29 cellular contexts compared by ENCODE assay signal in the genomic region with DNA sequence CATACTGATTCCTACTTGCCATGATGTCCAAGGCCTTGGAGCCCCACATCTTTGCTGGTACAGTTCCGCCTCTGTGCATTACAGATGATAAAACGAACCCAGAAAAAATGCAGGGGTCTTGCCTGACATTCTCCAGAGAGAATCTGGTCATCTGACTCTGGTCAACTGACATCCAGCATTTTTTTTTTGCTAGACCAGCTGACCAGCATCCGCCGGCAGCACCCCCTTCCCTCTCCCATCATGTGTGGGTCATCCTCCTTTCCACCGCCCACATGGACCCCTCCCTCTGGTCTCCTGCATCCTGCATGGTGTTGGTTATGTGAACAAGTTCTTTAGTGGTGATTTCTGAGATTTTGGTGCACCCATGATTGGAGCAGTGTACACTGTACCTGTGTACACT.
"Had no signal": no experiment of that assay in that cellular context is flagged by ENCODE, and none has a peak within 500 bp of the region (broad histone marks: within the 10 kb centered on the region; RNA-seq: fewer than 3 reads in every experiment).

No MANE protein-coding gene starts in this region.

- DNase-seq: activated CD4-positive, alpha-beta memory T cell treated with anti-CD3 and anti-CD28 coated beads for 36 hours; activated CD4-positive, alpha-beta T cell treated with anti-CD3 and anti-CD28 coated beads for 4 hours; activated CD4-positive, CD25-positive, alpha-beta regulatory T cell; activated naive CD4-positive, alpha-beta T cell treated with anti-CD3 and anti-CD28 coated beads for 36 hours; activated naive CD8-positive, alpha-beta T cell treated with anti-CD3 and anti-CD28 coated beads, Interleukin-2, amount 10 ng/mL, durations not matched to agents 7 days and 5 days; activated T-cell treated with anti-CD3 and anti-CD28 coated beads, Interleukin-2, amount 50 U/mL, for 48 hours; amniotic stem cell; cerebellar nuclear complex; effector CD8-positive, alpha-beta T cell; gastrocnemius medialis; left cardiac atrium; ovary; right lobe of liver; stimulated activated CD4-positive, alpha-beta T cell treated with anti-CD3 and anti-CD28 coated beads, Interleukin-1b, Interleukin-23, amount 100 ng/mL, for 48 hours; stimulated activated naive CD8-positive, alpha-beta T cell treated with anti-CD3 and anti-CD28 coated beads, Interleukin-15, amount 100 ng/mL, for 72 hours; T1000; testis; trophoblast cell had no signal

- H3K9me3 ChIP-seq: esophagus muscularis mucosa, gastrocnemius medialis, neutrophil, ovary, right lobe of liver, testis, vagina had no signal

- FAIRE-seq: bronchial epithelial cell, islet of Langerhans had no signal

- H3K36me3 Mint-ChIP-seq: activated CD4-positive, alpha-beta memory T cell treated with anti-CD3 and anti-CD28 coated beads for 36 hours; activated naive CD8-positive, alpha-beta T cell treated with anti-CD3 and anti-CD28 coated beads, Interleukin-2, amount 10 ng/mL, durations not matched to agents 7 days and 5 days; memory B cell; stimulated activated effector memory CD8-positive, alpha-beta T cell treated with anti-CD3 and anti-CD28 coated beads, Interleukin-12 subunit alpha, Interleukin-12 subunit beta, amount 100 ng/mL, for 72 hours had no signal

- H3K27me3 ChIP-seq: gastrocnemius medialis, neutrophil, ovary, right lobe of liver, testis, vagina had no signal

- ATAC-seq: gastrocnemius medialis; left cardiac atrium; right lobe of liver; stimulated activated effector memory CD8-positive, alpha-beta T cell treated with anti-CD3 and anti-CD28 coated beads, Interleukin-12 subunit alpha, Interleukin-12 subunit beta, amount 100 ng/mL, for 72 hours; stimulated activated naive CD8-positive, alpha-beta T cell treated with anti-CD3 and anti-CD28 coated beads, Interleukin-15, amount 100 ng/mL, for 72 hours had no signal

- H3K27ac ChIP-seq: esophagus muscularis mucosa, gastrocnemius medialis, neutrophil, ovary, testis, vagina had no signal

- H3K4me3 Mint-ChIP-seq: activated CD4-positive, alpha-beta memory T cell treated with anti-CD3 and anti-CD28 coated beads for 36 hours; activated naive CD4-positive, alpha-beta T cell treated with anti-CD3 and anti-CD28 coated beads for 36 hours; activated naive CD8-positive, alpha-beta T cell treated with anti-CD3 and anti-CD28 coated beads, Interleukin-2, amount 10 ng/mL, durations not matched to agents 7 days and 5 days; dendritic cell treated with granulocyte-macrophage colony-stimulating factor and Interleukin-4, amounts not matched to agents 40 ng/mL and 50 ng/mL, for 4 days; memory B cell; nephron; stimulated activated effector memory CD8-positive, alpha-beta T cell treated with anti-CD3 and anti-CD28 coated beads, Interleukin-12 subunit alpha, Interleukin-12 subunit beta, amount 100 ng/mL, for 72 hours; stimulated activated naive CD8-positive, alpha-beta T cell treated with anti-CD3 and anti-CD28 coated beads, Interleukin-15, amount 100 ng/mL, for 72 hours; T-helper 1 cell treated with Interleukin-12 subunit alpha and Interleukin-12 subunit beta and Interleukin-4 antibody, amounts not matched to agents 30 μg/mL and 1 μg/mL, for 36 hours had no signal

- H3K4me1 ChIP-seq: gastrocnemius medialis, testis had no signal

- H3K27me3 Mint-ChIP-seq: memory B cell had no signal

- H3K4me3 ChIP-seq: esophagus muscularis mucosa, gastrocnemius medialis, ovary, right lobe of liver, skin epidermis, testis, vagina had no signal

- H3K27ac Mint-ChIP-seq: activated CD4-positive, alpha-beta memory T cell treated with anti-CD3 and anti-CD28 coated beads for 36 hours; activated naive CD4-positive, alpha-beta T cell treated with anti-CD3 and anti-CD28 coated beads for 36 hours; activated naive CD8-positive, alpha-beta T cell treated with anti-CD3 and anti-CD28 coated beads, Interleukin-2, amount 10 ng/mL, durations not matched to agents 7 days and 5 days; dendritic cell treated with granulocyte-macrophage colony-stimulating factor and Interleukin-4, amounts not matched to agents 40 ng/mL and 50 ng/mL, for 4 days; memory B cell; nephron; stimulated activated effector memory CD8-positive, alpha-beta T cell treated with anti-CD3 and anti-CD28 coated beads, Interleukin-12 subunit alpha, Interleukin-12 subunit beta, amount 100 ng/mL, for 72 hours; stimulated activated naive CD8-positive, alpha-beta T cell treated with anti-CD3 and anti-CD28 coated beads, Interleukin-15, amount 100 ng/mL, for 72 hours; T-helper 1 cell treated with Interleukin-12 subunit alpha and Interleukin-12 subunit beta and Interleukin-4 antibody, amounts not matched to agents 30 μg/mL and 1 μg/mL, for 36 hours had no signal

- H3K9me3 Mint-ChIP-seq: activated CD4-positive, alpha-beta memory T cell treated with anti-CD3 and anti-CD28 coated beads for 36 hours; activated naive CD4-positive, alpha-beta T cell treated with anti-CD3 and anti-CD28 coated beads for 36 hours; activated naive CD8-positive, alpha-beta T cell treated with anti-CD3 and anti-CD28 coated beads, Interleukin-2, amount 10 ng/mL, durations not matched to agents 7 days and 5 days; dendritic cell treated with granulocyte-macrophage colony-stimulating factor and Interleukin-4, amounts not matched to agents 40 ng/mL and 50 ng/mL, for 4 days; memory B cell; nephron; stimulated activated effector memory CD8-positive, alpha-beta T cell treated with anti-CD3 and anti-CD28 coated beads, Interleukin-12 subunit alpha, Interleukin-12 subunit beta, amount 100 ng/mL, for 72 hours; T-helper 1 cell treated with Interleukin-12 subunit alpha and Interleukin-12 subunit beta and Interleukin-4 antibody, amounts not matched to agents 30 μg/mL and 1 μg/mL, for 36 hours had no signal

- H3K36me3 ChIP-seq: esophagus muscularis mucosa, gastrocnemius medialis, neutrophil, ovary, right lobe of liver, vagina had no signal
